Comparison of ENCODE assay signal across 37 cellular contexts in the genomic region with DNA sequence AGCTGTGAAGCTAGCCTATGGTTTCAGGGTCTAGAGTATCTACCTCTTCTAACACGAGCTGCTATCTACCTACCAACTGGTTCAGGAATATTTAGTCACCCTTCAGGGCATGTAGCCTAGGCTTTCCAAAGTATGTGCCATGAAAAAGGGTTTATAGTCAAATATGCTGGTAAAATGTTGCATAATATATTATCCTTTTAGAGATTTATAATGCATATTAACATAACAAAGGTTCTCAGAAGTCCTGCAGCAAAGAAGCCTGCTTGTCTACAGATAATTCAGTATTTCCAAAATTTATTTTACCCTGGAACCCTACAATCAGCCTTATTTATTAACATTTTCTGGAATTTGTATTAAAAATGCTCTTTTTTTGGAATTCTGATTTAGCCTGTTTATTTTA. TPM values are rescaled to one million over a fixed set of nuclear protein-coding genes. Genes with fewer than 3 reads are reported as not detected.
"Had no signal": no experiment of that assay in that cellular context is flagged by ENCODE, and none has a peak within 500 bp of the region (broad histone marks: within the 10 kb centered on the region; RNA-seq: fewer than 3 reads in every experiment).

No MANE protein-coding gene starts in this region.

- DNase-seq: activated effector memory CD4-positive, alpha-beta T cell treated with anti-CD3 and anti-CD28 coated beads, Interleukin-2, amount 50 U/mL, for 16 hours; activated effector memory CD4-positive, alpha-beta T cell treated with Interleukin-2 at 50 U/mL for 16 hours; activated gamma-delta T cell; activated gamma-delta T cell treated with Interleukin-2 at 50 U/mL for 16 hours; activated naive CD4-positive, alpha-beta T cell; activated naive CD4-positive, alpha-beta T cell treated with anti-CD3 and anti-CD28 coated beads for 36 hours; activated naive CD4-positive, alpha-beta T cell treated with anti-CD3 and anti-CD28 coated beads, Interleukin-2, amount 10 ng/mL, durations not matched to agents 7 days and 5 days; activated naive CD4-positive, alpha-beta T cell treated with anti-CD3 and anti-CD28 coated beads, Interleukin-2, amount 50 U/mL, for 16 hours; activated naive CD4-positive, alpha-beta T cell treated with Interleukin-2 at 50 U/mL for 16 hours; activated naive CD8-positive, alpha-beta T cell treated with anti-CD3 and anti-CD28 coated beads for 36 hours; activated naive CD8-positive, alpha-beta T cell treated with anti-CD3 and anti-CD28 coated beads, Interleukin-2, amount 10 ng/mL, durations not matched to agents 7 days and 5 days; activated naive CD8-positive, alpha-beta T cell treated with anti-CD3 and anti-CD28 coated beads, Interleukin-2, amount 50 U/mL, for 24 hours; activated T-cell treated with anti-CD3 and anti-CD28 coated beads, Interleukin-2, amount 50 U/mL, for 24 hours; activated T-cell treated with anti-CD3 and anti-CD28 coated beads, Interleukin-2, amount 50 U/mL, for 4 hours; activated T-cell treated with anti-CD3 and anti-CD28 coated beads, Interleukin-2, amount 50 U/mL, for 48 hours; activated T-cell treated with anti-CD3 and anti-CD28 coated beads, Interleukin-2, amount 50 U/mL, for 72 hours; adrenal gland; amniotic stem cell; amygdala; anterior cingulate cortex; aorta; body of pancreas; brain microvascular endothelial cell; caudate nucleus; central memory CD4-positive, alpha-beta T cell; cerebellar nuclear complex had no signal

- H3K4me3 ChIP-seq: adrenal gland, ascending aorta, body of pancreas, breast epithelium, cardiac muscle cell had no signal

- H3K27ac ChIP-seq: adrenal gland, ascending aorta, body of pancreas, brain microvascular endothelial cell, breast epithelium, cardiac muscle cell had no signal

- ATAC-seq: activated naive CD4-positive, alpha-beta T cell treated with anti-CD3 and anti-CD28 coated beads, Interleukin-2, amount 50 U/mL, for 72 hours; activated naive CD8-positive, alpha-beta T cell treated with anti-CD3 and anti-CD28 coated beads, Interleukin-2, amount 50 U/mL, for 24 hours; activated T-cell treated with anti-CD3 and anti-CD28 coated beads, Interleukin-2, amount 50 U/mL, for 4 hours; activated T-cell treated with anti-CD3 and anti-CD28 coated beads, Interleukin-2, amount 50 U/mL, for 72 hours; activated T-helper 17 cell treated with anti-CD3 and anti-CD28 coated beads, Interleukin-2, amount 50 U/mL, for 72 hours; body of pancreas had no signal

- H3K36me3 ChIP-seq: adrenal gland, ascending aorta, brain microvascular endothelial cell, breast epithelium, cardiac muscle cell had no signal

- FAIRE-seq: astrocyte, bronchial epithelial cell had no signal

- H3K27me3 ChIP-seq: adrenal gland, ascending aorta, body of pancreas, brain microvascular endothelial cell, breast epithelium, cardiac muscle cell had no signal

- H3K4me1 ChIP-seq: adrenal gland, ascending aorta, body of pancreas, breast epithelium had no signal

- H3K9me3 ChIP-seq: adrenal gland, ascending aorta, body of pancreas, breast epithelium had no signal

RNA-seq across cellular contexts. Expression of gene PRDM13, which starts 56.0 kb away (rescaled TPM):
- total RNA-seq: activated naive CD4-positive, alpha-beta T cell treated with anti-CD3 and anti-CD28 coated beads for 36 hours; activated naive CD4-positive, alpha-beta T cell treated with anti-CD3 and anti-CD28 coated beads, Interleukin-2, amount 50 U/mL, for 72 hours; activated naive CD8-positive, alpha-beta T cell treated with anti-CD3 and anti-CD28 coated beads, Interleukin-2, amount 10 ng/mL, durations not matched to agents 7 days and 5 days; activated T-cell treated with anti-CD3 and anti-CD28 coated beads, Interleukin-2, amount 50 U/mL, for 72 hours; activated T-helper 1 cell treated with anti-CD3 and anti-CD28 coated beads, Interleukin-12 subunit alpha, Interleukin-12 subunit beta, Interleukin-2, Interleukin-4 antibody, amounts not matched to agents 30 ng/mL and 10 ng/mL and 1 ng/mL, durations not matched to agents 14 hours and 24 hours and 36 hours; activated T-helper 17 cell treated with anti-CD3 and anti-CD28 coated beads, Interleukin-2, amount 50 U/mL, for 72 hours; activated T-helper 2 cell treated with anti-CD3 and anti-CD28 coated beads, Interferon-gamma antibody, Interleukin-2, Interleukin-4, amounts not matched to agents 10 μg/mL and 5 μg/mL and 100 μg/mL, durations not matched to agents 14 hours and 24 hours and 36 hours; adrenal gland; aorta; ascending aorta; astrocyte; body of pancreas; breast epithelium; bronchial epithelial cell; cardiac muscle cell; cardiac septum; chondrocyte had no signal
- polyA plus RNA-seq: adrenal gland, aorta, cardiac muscle cell had no signal
